8 cellular contexts compared by ENCODE assay signal in genomic region chr7:877312-878232, GRCh38. TPM values are rescaled to one million over a fixed set of nuclear protein-coding genes. Genes with fewer than 3 reads are reported as not detected.
DNase-seq lines count a peak whose midpoint lies in the region; ATAC-seq, FAIRE-seq and TF ChIP-seq lines count a peak whose summit lies in the region.

No MANE protein-coding gene starts in this region.

- CTCF ChIA-PET in AG04450 (lab: Charles Lee), result no interaction called here

- no peak for FAIRE-seq in GM19239 (lab: Jason Lieb, UNC)

- H3K4me3 ChIP-seq in AG04450 (ENCODE audit: low read depth, low read length) (peak overlapping the region; percentile 92), adrenal gland (peak overlapping the region; percentile 29 to 82 (median 56)), thymus (ENCODE audit: low read length) (peak overlapping the region; percentile 79)

- H3K27me3 ChIP-seq in AG04450 (ENCODE audit: control insufficient read depth, insufficient read depth, low read length), result no peaks in the 10 kb centered on the region
- H3K27me3 ChIP-seq in adrenal gland, result no peaks in the 10 kb centered on the region
- no peaks in the 10 kb centered on the region for H3K27me3 ChIP-seq in thymus (ENCODE audit: control insufficient read depth, insufficient read depth)

- H3K27ac ChIP-seq in AG04450 (ENCODE audit: low read depth, low read length), result peak overlapping the region; percentile 61
- H3K27ac ChIP-seq in adrenal gland, result peak overlapping the region; percentile 44 to 98 (median 87)
- peak overlapping the region; percentile 55 for H3K27ac ChIP-seq in thymus (ENCODE audit: low read depth)

- no peaks in the 10 kb centered on the region; the same call in 1 of the 2 replicates for H3K9me3 ChIP-seq in AG04450 (ENCODE audit: control insufficient read depth, insufficient read depth, low read length)
- H3K9me3 ChIP-seq in adrenal gland (replicated peaks in 1 of 3), result no peaks in the 10 kb centered on the region
- no peaks in the 10 kb centered on the region for H3K9me3 ChIP-seq in thymus (ENCODE audit: control insufficient read depth)

- ATAC-seq in GM21825 (IDR thresholded peaks at IDR 0.05; ENCODE audit: unreplicated experiment) (no peak), GM21528 (IDR thresholded peaks at IDR 0.05; ENCODE audit: low FRiP score, unreplicated experiment) (no peak)

- intact Hi-C loops in adrenal gland (cut with DNase I), result no loop called here

- peaks cover 24 to 58% of the 10 kb centered on the region in 2 donors for H3K4me1 ChIP-seq in adrenal gland (replicated peaks in 1 of 2)
- peaks cover 7% of the 10 kb centered on the region for H3K4me1 ChIP-seq in thymus (ENCODE audit: control insufficient read depth, insufficient read depth, low read length)

- 4 to 14% (median 9%) methylated on average over 10 to 47 of the region's 47 CpGs for WGBS in adrenal gland, 4 donors
- WGBS in thymus, result 16% methylated on average over 47 of the region's 47 CpGs

- POLR2A ChIA-PET in AG04450 (lab: Yijun Ruan, JAX), result interaction anchor here (1.4 kb wide), 1 partner anchor 97 kb away, joined by 3 read pairs; the partner anchor contains the start of gene COX19

- no peak for DNase-seq in AG04450 (ENCODE audit: low read depth, low spot score)
- peak; percentile 50 for DNase-seq in HK-2 (ENCODE audit: unreplicated experiment)
- peak in 6 of 7 donors; percentile 65 to 82 (median 72) for DNase-seq in adrenal gland
- DNase-seq in kidney tubule cell (ENCODE audit: low spot score), result peak; percentile 75
- no peak for DNase-seq in GM19239 (ENCODE audit: insufficient read length, low spot score)

- H3K36me3 ChIP-seq in adrenal gland (replicated peaks in 1 of 2), result peaks cover 0 to 6% of the 10 kb centered on the region in 2 donors
- H3K36me3 ChIP-seq in thymus (ENCODE audit: control insufficient read depth, insufficient read depth), result peaks cover 15% of the 10 kb centered on the region

- TF ChIP-seq CTCF in AG04450 (IDR thresholded peaks at IDR 0.05; ENCODE audit: low read depth, low read length) (no peak), adrenal gland (IDR thresholded peaks at IDR 0.05) (no peak)

- TF ChIP-seq POLR2A in adrenal gland (IDR thresholded peaks at IDR 0.05), result peak in 1 of 2 donors; percentile 30

RNA-seq across cellular contexts. Expression of gene GET4, which starts 1.2 kb away (rescaled TPM):
- 13.9 and 18.5 TPM in 2 replicates for polyA plus RNA-seq in AG04450 (2011; rRNA removed)
- polyA minus RNA-seq in AG04450 (2011; rRNA and poly(A)+ RNA removed), result 9.6 and 10.2 TPM in 2 replicates
- total RNA-seq in adrenal gland, result 100 to 1,000 TPM in 1 of 8 donors, 10 to 100 TPM in 7; 44.7 to 190 (median 69.1) TPM
- 100 to 1,000 TPM in 2 of 3 donors, 10 to 100 TPM in 1; 38.3 to 166 (median 164) TPM for polyA plus RNA-seq in adrenal gland
- 84.7 TPM for polyA plus RNA-seq in thymus

RNA-seq across cellular contexts. Expression of gene SUN1, which starts 45.3 kb away (rescaled TPM):
- polyA plus RNA-seq in AG04450 (2011; rRNA removed), result 140 and 159 TPM in 2 replicates
- polyA minus RNA-seq in AG04450 (2011; rRNA and poly(A)+ RNA removed), result 136 and 191 TPM in 2 replicates
- total RNA-seq in adrenal gland, result 100 to 1,000 TPM in 4 of 8 donors, 10 to 100 TPM in 4; 79.1 to 122 (median 99.9) TPM
- 100 to 1,000 TPM in 2 of 3 donors, 10 to 100 TPM in 1; 28.7 to 114 (median 105) TPM for polyA plus RNA-seq in adrenal gland
- polyA plus RNA-seq in thymus, result 95.4 TPM

Comparison
In these comparisons a context has a peak if more than half of its experiments do, and no peak if none do; other contexts are left out.
1. DNase-seq: peak in HK-2 (single experiment), adrenal gland (6 of 7) and kidney tubule cell (single experiment); none in AG04450 (single experiment) and GM19239 (single experiment).
2. Peak in every context shown above with its lines, with median percentiles within 50 percentile points of each other: H3K27ac ChIP-seq and H3K4me3 ChIP-seq.